ENCODE assay signal across 8 cellular contexts in the genomic region with DNA sequence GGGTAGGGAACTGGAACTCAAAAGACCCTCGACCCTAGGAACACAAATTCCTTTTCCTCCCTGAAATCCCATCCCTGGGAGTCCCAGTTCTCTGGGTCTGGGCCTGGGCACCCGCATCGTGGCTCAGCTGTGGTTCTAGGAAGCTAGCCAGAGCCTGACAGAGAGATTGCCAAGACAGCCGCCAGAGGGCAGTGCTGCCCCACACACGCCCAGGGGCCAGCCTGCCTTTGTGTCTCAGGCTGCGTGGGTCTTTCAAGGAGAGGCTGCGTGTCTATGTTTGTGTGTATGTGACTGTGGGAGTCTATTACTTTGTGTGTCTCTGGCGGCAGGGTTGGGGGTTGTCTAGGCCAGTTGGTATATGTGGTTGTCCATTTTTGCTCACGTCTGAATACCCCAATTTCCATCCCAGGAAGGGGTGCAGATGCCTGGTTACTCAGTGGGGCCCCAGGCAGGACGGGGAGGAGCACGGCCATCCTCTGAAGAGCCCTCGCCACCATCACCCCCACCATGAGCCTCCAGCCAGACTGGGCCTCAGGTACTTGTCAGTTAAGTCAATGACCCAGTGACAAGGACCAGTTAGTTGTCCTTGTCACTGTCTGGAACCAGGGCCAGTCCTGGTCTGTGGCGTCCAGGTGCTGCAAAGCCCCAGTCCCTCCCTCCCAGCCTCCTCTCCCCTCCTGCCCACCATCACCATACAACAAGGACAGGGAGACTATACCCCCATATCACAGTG. TPM values are rescaled to one million over a fixed set of nuclear protein-coding genes. Genes with fewer than 3 reads are reported as not detected.
DNase-seq lines count a peak whose midpoint lies in the region; ATAC-seq and TF ChIP-seq lines count a peak whose summit lies in the region.

No MANE protein-coding gene starts in this region.

- no peak overlapping the region for H3K27ac ChIP-seq in coronary artery
- no peak overlapping the region for H3K27ac ChIP-seq in right lobe of liver

- no peaks in the 10 kb centered on the region for H3K27me3 ChIP-seq in right lobe of liver

- no peaks in the 10 kb centered on the region for H3K36me3 ChIP-seq in right lobe of liver

- ATAC-seq in HG03159 (IDR thresholded peaks at IDR 0.05; ENCODE audit: unreplicated experiment) (peak; percentile 74), right lobe of liver (peak; percentile 88 to 92 (median 90)), HG02678 (IDR thresholded peaks at IDR 0.05; ENCODE audit: unreplicated experiment) (no peak)

- H3K4me1 ChIP-seq in right lobe of liver: peaks cover 0 to 4% (median 0%) of the 10 kb centered on the region in 4 donors

- no peak for TF ChIP-seq POLR2A in right lobe of liver (IDR thresholded peaks at IDR 0.05)

- H3K4me3 ChIP-seq in coronary artery (no peak overlapping the region), right lobe of liver (no peak overlapping the region)

- DNase-seq in NCI-H748 (lab: John Stamatoyannopoulos, UW; ENCODE audit: unreplicated experiment) (peak; percentile 71), coronary artery (ENCODE audit: low spot score) (peak; percentile 88), right lobe of liver (peak; percentile 77 to 80 (median 79))
- peak; percentile 75 for DNase-seq in activated CD4-positive, alpha-beta T cell treated with anti-CD3 and anti-CD28 coated beads, Interleukin-2, amount 50 U/mL, for 4 hours
- DNase-seq in stimulated activated CD4-positive, alpha-beta T cell treated with anti-CD3 and anti-CD28 coated beads, TNF-alpha, amount 100 ng/mL, for 24 hours (ENCODE audit: low read depth in 3 of 3): peak; percentile 55 to 80 (median 65)

- WGBS in right lobe of liver (ENCODE audit: insufficient coverage, low coverage, low lambda C conversion rate, missing lambda C conversion rate): 9% methylated on average over 7 of the region's 13 CpGs

- TF ChIP-seq CTCF in GM12801 (IDR thresholded peaks at IDR 0.05; ENCODE audit: extremely low read depth, insufficient read length) (peak; percentile 34), coronary artery (IDR thresholded peaks at IDR 0.05) (peak; percentile 82), right lobe of liver (IDR thresholded peaks at IDR 0.05) (peak; percentile 94 to 97 (median 96))

- no peaks in the 10 kb centered on the region for H3K9me3 ChIP-seq in right lobe of liver

- intact Hi-C loops in right lobe of liver (cut with DNase I): loop anchor here (5.0 to 10.0 kb wide), 3 partner anchors 222 to 329 kb away; no protein-coding TSS in a partner anchor

RNA-seq across cellular contexts. Expression of a gene that starts 32.2 kb away (rescaled TPM):
- total RNA-seq in right lobe of liver: 1 to 10 TPM; 3.2 to 5.2 (median 4.1) TPM

RNA-seq across cellular contexts. Expression of a gene that starts 34.3 kb away (rescaled TPM):
- 10 to 100 TPM; 27.3 to 43.9 (median 29.0) TPM for total RNA-seq in right lobe of liver

RNA-seq across cellular contexts. Expression of a gene that starts 34.4 kb away (rescaled TPM):
- not detected for total RNA-seq in right lobe of liver

Comparison
In these comparisons a context has a peak if more than half of its experiments do, and no peak if none do; other contexts are left out.
1. CTCF ChIP-seq: peak in every context shown above with its lines; median percentile 96 in right lobe of liver; 82 in coronary artery; 34 in GM12801.